In the genomic region with DNA sequence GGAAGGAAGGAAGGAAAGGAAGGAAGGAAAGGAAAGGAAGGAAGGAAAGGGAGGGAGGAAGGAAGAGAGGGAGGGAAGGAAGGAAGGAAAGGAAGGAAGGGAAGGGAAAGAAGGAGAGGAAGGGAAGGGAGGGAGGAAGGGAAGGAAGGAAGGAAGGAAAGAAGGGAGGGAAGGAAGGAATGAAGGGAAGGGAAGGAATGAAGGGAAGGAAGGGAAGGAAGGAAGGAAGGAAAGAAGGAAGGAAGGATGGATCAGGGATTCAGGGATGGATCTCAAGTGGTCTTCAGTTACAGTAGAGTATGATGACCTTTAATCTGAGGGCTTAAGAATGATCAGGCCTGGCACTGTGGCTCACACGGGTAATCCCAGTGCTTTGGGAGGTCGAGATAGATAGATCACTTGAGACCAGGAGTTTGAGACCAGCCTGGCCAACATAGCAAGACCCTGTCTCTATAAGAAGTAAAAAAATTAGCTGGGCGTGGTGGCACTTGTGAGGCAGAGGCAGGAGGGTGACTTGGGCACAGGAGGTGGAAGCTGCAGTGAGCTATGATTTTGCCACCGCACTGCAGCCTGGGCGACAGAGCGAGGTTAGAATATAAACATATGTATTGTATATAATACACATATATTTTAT, we compare ENCODE assay signal across 8 cellular contexts. TPM values are rescaled to one million over a fixed set of nuclear protein-coding genes. Genes with fewer than 3 reads are reported as not detected.
A peak's percentile ranks its signal among the peaks of the same experiment; 100 is the strongest.
DNase-seq lines count a peak whose midpoint lies in the region; ATAC-seq, FAIRE-seq and TF ChIP-seq lines count a peak whose summit lies in the region.

No MANE protein-coding gene starts in this region.

- CTCF ChIA-PET in OCI-LY7 (lab: Charles Lee; ENCODE audit: unreplicated experiment), result interaction anchor here (1.1 kb wide), 1 partner anchor 40 kb away, joined by 3 read pairs; no protein-coding TSS in a partner anchor

- H3K9me2 ChIP-seq in OCI-LY7 (ENCODE audit: insufficient read depth, low read length), result no peaks in the 10 kb centered on the region

- intact Hi-C loops in CD14-positive monocyte (cut with micrococcal nuclease) (loop anchor here (1.0 to 5.0 kb wide), 4 partner anchors 40 to 71 kb away; no protein-coding TSS in a partner anchor), OCI-LY7 (cut with micrococcal nuclease; ENCODE audit: unreplicated experiment) (loop anchor here (5.0 kb wide), 1 partner anchor 61 kb away; no protein-coding TSS in a partner anchor), kidney (cut with DNase I) (no loop called here)

- H3K4me3 Mint-ChIP-seq in CD14-positive monocyte (peak overlapping the region; percentile 75 to 86), chondrocyte (ENCODE audit: unreplicated experiment) (peak overlapping the region; percentile 56), osteocyte (ENCODE audit: unreplicated experiment) (peak overlapping the region; percentile 70)

- FAIRE-seq in kidney (lab: Jason Lieb, UNC) (no peak), GM19239 (lab: Jason Lieb, UNC) (no peak)

- no peak overlapping the region for H3K9ac ChIP-seq in kidney (ENCODE audit: low read length in 2 of 2)

- no peak for ATAC-seq in GM21576 (IDR thresholded peaks at IDR 0.05; ENCODE audit: unreplicated experiment)

- peaks cover under 1 to 10% of the 10 kb centered on the region in 2 donors for H3K36me3 Mint-ChIP-seq in CD14-positive monocyte
- peaks cover 2% of the 10 kb centered on the region for H3K36me3 Mint-ChIP-seq in chondrocyte (ENCODE audit: low read depth)
- H3K36me3 Mint-ChIP-seq in osteocyte (ENCODE audit: unreplicated experiment), result no peaks in the 10 kb centered on the region

- peaks cover 0 to 7% (median 0%) of the 10 kb centered on the region in 3 donors for H3K27me3 Mint-ChIP-seq in CD14-positive monocyte (ENCODE audit: low read depth in 3 of 3)
- no peaks in the 10 kb centered on the region for H3K27me3 Mint-ChIP-seq in chondrocyte (ENCODE audit: low read depth)
- no peaks in the 10 kb centered on the region for H3K27me3 Mint-ChIP-seq in osteocyte (ENCODE audit: unreplicated experiment)

- peaks cover 39% of the 10 kb centered on the region for H3K79me2 ChIP-seq in OCI-LY7 (ENCODE audit: insufficient read depth, low read depth, low read length)

- POLR2A ChIA-PET in OCI-LY7 (lab: Charles Lee), result interaction anchor here (0.6 to 1.4 kb wide), 3 partner anchors 32 to 40 kb away, joined by 3 to 12 read pairs (median 5); no protein-coding TSS in a partner anchor

- DNase-seq in CD14-positive monocyte (ENCODE audit: low spot score) (no peak), OCI-LY7 (ENCODE audit: low spot score) (peak; percentile 6), chondrocyte (ENCODE audit: low spot score) (no peak), osteocyte (ENCODE audit: extremely low spot score, unreplicated experiment) (no peak), kidney (no peak), SW 1271 (lab: John Stamatoyannopoulos, UW) (no peak), GM19239 (ENCODE audit: insufficient read length, low spot score) (no peak)

- H4K20me1 ChIP-seq in OCI-LY7 (ENCODE audit: insufficient read depth, low read length), result peaks cover 21% of the 10 kb centered on the region; the same call in 1 of the 2 replicates

- H3K27ac Mint-ChIP-seq in CD14-positive monocyte (peak overlapping the region; percentile 46 to 91 (median 75)), chondrocyte (ENCODE audit: unreplicated experiment) (peak overlapping the region; percentile 86), osteocyte (ENCODE audit: unreplicated experiment) (peak overlapping the region; percentile 66)

- H3K27ac ChIP-seq in OCI-LY7 (ENCODE audit: low read depth, low read length, poor library complexity, severe bottlenecking) (no peak overlapping the region), kidney (ENCODE audit: low read depth in 2 of 2, low read length in 2 of 2) (no peak overlapping the region)

- H3K9me3 Mint-ChIP-seq in CD14-positive monocyte (peaks cover 3 to 7% (median 4%) of the 10 kb centered on the region in 7 donors), chondrocyte (ENCODE audit: low read depth) (no peaks in the 10 kb centered on the region), osteocyte (ENCODE audit: unreplicated experiment) (no peaks in the 10 kb centered on the region)

- H3K4me2 ChIP-seq in OCI-LY7 (ENCODE audit: low read length), result peak overlapping the region; percentile 69

- no TSS peak for BruUV-seq in OCI-LY7 (replicated peaks; lab: Mats Ljungman, UMichigan)

- H3K4me1 ChIP-seq in OCI-LY7 (ENCODE audit: insufficient read depth, low read length, poor library complexity, severe bottlenecking), result peaks cover 21% of the 10 kb centered on the region
- peaks cover 4 to 19% of the 10 kb centered on the region in 2 donors for H3K4me1 ChIP-seq in kidney (ENCODE audit: control insufficient read depth in 1 of 2, insufficient read depth in 1 of 2, low read depth in 1 of 2, low read length in 2 of 2)

- TF ChIP-seq CTCF in CD14-positive monocyte (IDR thresholded peaks at IDR 0.05) (no peak), OCI-LY7 (conservative IDR thresholded peaks at IDR 0.05; ENCODE audit: low read length) (no peak), chondrocyte (IDR thresholded peaks at IDR 0.05) (no peak), osteocyte (IDR thresholded peaks at IDR 0.05) (no peak), kidney (IDR thresholded peaks at IDR 0.05; ENCODE audit: borderline replicate concordance, extremely low read depth, insufficient read depth) (no peak)

- peak overlapping the region; percentile 95 for H2AFZ ChIP-seq in OCI-LY7 (ENCODE audit: low read length)

- H3K4me3 ChIP-seq in OCI-LY7 (ENCODE audit: low read depth, low read length, poor library complexity, severe bottlenecking), result peak overlapping the region; percentile 64
- peak overlapping the region in 1 of 2 donors; percentile 46 for H3K4me3 ChIP-seq in kidney (ENCODE audit: low read length in 2 of 2)

- H3K4me1 Mint-ChIP-seq in CD14-positive monocyte (peaks cover 34% of the 10 kb centered on the region), chondrocyte (ENCODE audit: low read depth) (peaks cover 29% of the 10 kb centered on the region), osteocyte (ENCODE audit: unreplicated experiment) (peaks cover 25% of the 10 kb centered on the region)

- H3K36me3 ChIP-seq in OCI-LY7 (ENCODE audit: insufficient read depth, low read length), result peaks cover 18% of the 10 kb centered on the region
- H3K36me3 ChIP-seq in kidney (ENCODE audit: control insufficient read depth in 1 of 2, insufficient read depth in 2 of 2, low read length in 2 of 2), result no peaks in the 10 kb centered on the region

- no peaks in the 10 kb centered on the region for H3K9me3 ChIP-seq in OCI-LY7 (ENCODE audit: low read length)
- no peaks in the 10 kb centered on the region for H3K9me3 ChIP-seq in kidney (ENCODE audit: control insufficient read depth in 1 of 2, low read length in 2 of 2)

RNA-seq across cellular contexts. Expression of a gene that starts 0.8 kb away (rescaled TPM):
- polyA plus RNA-seq in CD14-positive monocyte (under 1 TPM; 0.33 to 0.76 TPM), kidney (ENCODE audit: insufficient read depth, low read depth, low replicate concordance) (3.9 TPM)
- 13.8 and 17.3 TPM in 2 replicates for total RNA-seq in OCI-LY7 (2014; rRNA removed; shearing (Covaris generic))
- total RNA-seq in OCI-LY7 (2022) (32.0 and 34.5 TPM in 2 replicates), chondrocyte (53.3 to 78.3 TPM (median 77.9 TPM) in 3 replicates), osteocyte (56.2 and 63.1 TPM in 2 replicates), kidney (44.2 TPM)
